27 cellular contexts compared by ENCODE assay signal in the genomic region with DNA sequence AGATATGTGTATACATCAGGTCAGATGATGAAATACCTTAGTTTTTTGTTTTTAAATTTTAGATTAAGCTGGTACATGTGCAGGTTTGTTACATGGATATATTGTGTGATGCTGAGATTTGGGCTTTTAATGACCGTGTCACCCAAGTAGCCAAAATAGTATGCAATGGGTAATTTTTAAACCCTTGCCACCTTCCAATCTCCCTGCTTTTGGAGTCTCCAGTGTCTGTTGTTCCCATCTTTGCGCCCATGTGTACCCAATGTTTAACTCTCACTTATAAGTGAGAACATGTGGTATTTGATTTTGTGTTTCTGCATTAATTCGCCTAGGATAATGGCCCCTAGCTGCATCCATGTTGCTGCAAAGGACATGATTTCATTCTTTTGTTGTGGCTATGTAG.
"Had no signal": no experiment of that assay in that cellular context is flagged by ENCODE, and none has a peak within 500 bp of the region (broad histone marks: within the 10 kb centered on the region; RNA-seq: fewer than 3 reads in every experiment).

No MANE protein-coding gene starts in this region.

- DNase-seq: colonic mucosa; cortex of kidney; effector CD8-positive, alpha-beta T cell; effector memory CD8-positive, alpha-beta T cell; endodermal cell; erythroblast; esophagus squamous epithelium; foreskin fibroblast; foreskin melanocyte; gastrocnemius medialis; glutamatergic neuron; head of caudate nucleus; heart right ventricle; hippocampal formation; left cardiac atrium; left lung; left ventricle myocardium superior; lower lobe of right lung; mesenchymal stem cell; naive thymus-derived CD4-positive, alpha-beta T cell had no signal

- H3K27me3 ChIP-seq: colonic mucosa, esophagus squamous epithelium, gastrocnemius medialis, left lung had no signal

- ATAC-seq: effector memory CD8-positive, alpha-beta T cell; esophagus mucosa; gastrocnemius medialis; heart right ventricle; left cardiac atrium; left lung; left ventricle myocardium superior; lower lobe of right lung; naive thymus-derived CD4-positive, alpha-beta T cell had no signal

- H3K27ac Mint-ChIP-seq: effector memory CD8-positive, alpha-beta T cell; endodermal cell; mesothelial cell of epicardium; naive thymus-derived CD4-positive, alpha-beta T cell had no signal

- H3K4me3 ChIP-seq: colonic mucosa, esophagus squamous epithelium, gastrocnemius medialis, heart right ventricle, left lung, lower lobe of right lung had no signal

- H3K4me1 Mint-ChIP-seq: endodermal cell, mesothelial cell of epicardium had no signal

- FAIRE-seq: endometrium, islet of Langerhans, keratinocyte had no signal

- H3K27me3 Mint-ChIP-seq: dendritic cell treated with granulocyte-macrophage colony-stimulating factor and Interleukin-4, amounts not matched to agents 40 ng/mL and 50 ng/mL, for 4 days had no signal

- H3K36me3 ChIP-seq: colonic mucosa, esophagus squamous epithelium, gastrocnemius medialis, heart right ventricle, left lung, lower lobe of right lung had no signal

- H3K27ac ChIP-seq: colonic mucosa, epithelial cell of prostate, esophagus squamous epithelium, gastrocnemius medialis, heart right ventricle, left lung, lower lobe of right lung had no signal

- H3K4me1 ChIP-seq: colonic mucosa had no signal

- H3K9me3 ChIP-seq: colonic mucosa, esophagus squamous epithelium had no signal

- H3K9me3 Mint-ChIP-seq: effector memory CD8-positive, alpha-beta T cell had no signal

- H3K4me3 Mint-ChIP-seq: dendritic cell treated with granulocyte-macrophage colony-stimulating factor and Interleukin-4, amounts not matched to agents 40 ng/mL and 50 ng/mL, for 4 days; effector memory CD8-positive, alpha-beta T cell; endodermal cell; mesothelial cell of epicardium; naive thymus-derived CD4-positive, alpha-beta T cell had no signal
